ENCODE assay signal across 8 cellular contexts in genomic region chr2:113754989-113755689, GRCh38. TPM values are rescaled to one million over a fixed set of nuclear protein-coding genes. Genes with fewer than 3 reads are reported as not detected.
DNase-seq lines count a peak whose midpoint lies in the region; ATAC-seq and TF ChIP-seq lines count a peak whose summit lies in the region.

No MANE protein-coding gene starts in this region.

- H3K4me1 Mint-ChIP-seq in CD8-positive, alpha-beta T cell (ENCODE audit: low read depth), result peaks cover 33% of the 10 kb centered on the region

- peaks cover 4% of the 10 kb centered on the region for H3K36me3 ChIP-seq in CD8-positive, alpha-beta T cell (ENCODE audit: insufficient read depth, low read length)
- peaks cover 4% of the 10 kb centered on the region for H3K36me3 ChIP-seq in mucosa of stomach (ENCODE audit: control insufficient read depth, insufficient read depth, low read length)

- H3K27ac ChIP-seq in CD8-positive, alpha-beta T cell (ENCODE audit: low read depth, low read length), result no peak overlapping the region

- in situ Hi-C loops in KBM-7 (cut with MboI; ENCODE audit: low pct_unique_long_range_greater_than_20kb, low sequenced_read_pairs), result no loop called here

- H3K9me3 Mint-ChIP-seq in CD8-positive, alpha-beta T cell, result no peaks in the 10 kb centered on the region

- peak overlapping the region; percentile 98 for H3K9ac ChIP-seq in mucosa of stomach (ENCODE audit: low read length)

- H3K27ac Mint-ChIP-seq in CD8-positive, alpha-beta T cell, result peak overlapping the region; percentile 100

- H3K4me1 ChIP-seq in CD8-positive, alpha-beta T cell (ENCODE audit: insufficient read depth, low read length), result peaks cover 12% of the 10 kb centered on the region
- H3K4me1 ChIP-seq in mucosa of stomach (ENCODE audit: control insufficient read depth, insufficient read depth, low read length), result peaks cover 5% of the 10 kb centered on the region

- no peaks in the 10 kb centered on the region for H3K27me3 Mint-ChIP-seq in CD8-positive, alpha-beta T cell (ENCODE audit: low read depth)

- intact Hi-C loops in CD8-positive, alpha-beta T cell (cut with DNase I, micrococcal nuclease), result loop anchor here (5.0 to 10.0 kb wide), 5 partner anchors 150 to 1700 kb away; partner anchors contain the start of genes POLR1B (in 1 of the 2) and TMEM87B (in 1 of the 2)

- POLR2A ChIA-PET in CD8-positive, alpha-beta T cell (lab: Charles Lee), result interaction anchor here (0.6 to 1.3 kb wide), 2 partner anchors 7 to 19 kb away, joined by 3 to 4 read pairs; no protein-coding TSS in a partner anchor

- peak overlapping the region; percentile 82 for H3K4me3 ChIP-seq in CD8-positive, alpha-beta T cell (ENCODE audit: low read depth, low read length)
- peak overlapping the region; percentile 56 for H3K4me3 ChIP-seq in mucosa of stomach (ENCODE audit: low read length)

- TF ChIP-seq CTCF in CD8-positive, alpha-beta T cell (IDR thresholded peaks at IDR 0.05), result no peak

- DNase-seq in CD8-positive, alpha-beta T cell, result no peak
- DNase-seq in KBM-7, result peak; percentile 18
- peak; percentile 13 for DNase-seq in cerebellar cortex (ENCODE audit: low spot score)
- DNase-seq in foreskin melanocyte, result no peak
- no peak for DNase-seq in SHP77 (lab: John Stamatoyannopoulos, UW)

- no peaks in the 10 kb centered on the region for H3K9me3 ChIP-seq in CD8-positive, alpha-beta T cell (ENCODE audit: low read length)
- no peaks in the 10 kb centered on the region for H3K9me3 ChIP-seq in mucosa of stomach (ENCODE audit: control insufficient read depth, low read length)

- peaks cover 30% of the 10 kb centered on the region for H3K36me3 Mint-ChIP-seq in CD8-positive, alpha-beta T cell

- CTCF ChIA-PET in CD8-positive, alpha-beta T cell (lab: Charles Lee), result interaction anchor here (1.1 kb wide), 1 partner anchor 142 kb away, joined by 3 read pairs; no protein-coding TSS in a partner anchor

- H3K27me3 ChIP-seq in CD8-positive, alpha-beta T cell (ENCODE audit: insufficient read depth, low read length), result no peaks in the 10 kb centered on the region
- H3K27me3 ChIP-seq in mucosa of stomach (ENCODE audit: control insufficient read depth, insufficient read depth, low read length), result no peaks in the 10 kb centered on the region

- ATAC-seq in CD8-positive, alpha-beta T cell, result no peak
- ATAC-seq in HG02798 (IDR thresholded peaks at IDR 0.05; ENCODE audit: poor library complexity, unreplicated experiment) (no peak), HG03571 (IDR thresholded peaks at IDR 0.05; ENCODE audit: unreplicated experiment) (no peak)

- peak overlapping the region; percentile 98 for H3K4me3 Mint-ChIP-seq in CD8-positive, alpha-beta T cell

RNA-seq across cellular contexts. Expression of gene SLC35F5, which starts 1.3 kb away (rescaled TPM):
- total RNA-seq in CD8-positive, alpha-beta T cell, result 10 to 100 TPM; 19.3 to 20.7 TPM

Comparison
In these comparisons a context has a peak if more than half of its experiments do, and no peak if none do; other contexts are left out.
1. DNase-seq: peak in KBM-7 (single experiment) and cerebellar cortex (single experiment); none in CD8-positive, alpha-beta T cell (0 of 7), foreskin melanocyte (single experiment) and SHP77 (0 of 2).